Comparison of ENCODE assay signal across 1 cellular context in the genomic region with DNA sequence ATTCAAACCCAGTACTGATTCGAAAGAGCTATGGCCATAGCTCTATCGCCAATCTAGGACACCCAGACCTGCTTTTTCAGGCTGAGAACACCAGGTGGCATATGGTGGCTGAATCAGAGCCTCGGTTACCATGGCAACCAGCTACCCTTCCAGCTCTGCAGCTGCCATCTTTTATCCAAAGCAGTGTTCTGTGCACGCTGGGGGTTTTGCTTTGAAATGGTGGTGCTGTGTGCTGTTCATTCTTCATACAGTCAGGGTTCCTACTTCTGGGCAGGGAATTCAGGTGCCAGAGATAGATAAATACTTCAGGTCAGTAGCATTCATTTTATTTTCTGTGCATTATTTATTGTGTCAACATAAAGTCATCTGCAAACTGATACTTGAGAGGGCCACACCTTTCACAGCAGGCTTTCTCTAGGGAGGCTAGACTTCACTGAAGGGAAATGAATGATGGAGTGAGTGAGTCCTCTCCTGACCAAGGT.
A peak's percentile ranks its signal among the peaks of the same experiment; 100 is the strongest.
TF ChIP-seq lines count a peak whose summit lies in the region.

No MANE protein-coding gene starts in this region.

TF ChIP-seq in H1, 55 proteins besides CTCF, POLR2A, EP300 and RAD21:
- TF ChIP-seq CTBP2 (IDR thresholded peaks at IDR 0.05; ENCODE audit: borderline replicate concordance, insufficient read depth, insufficient read length, low read length) = no peak
- no peak for TF ChIP-seq BACH1 (IDR thresholded peaks at IDR 0.05; ENCODE audit: low read length)
- no peak for TF ChIP-seq E2F6 (IDR thresholded peaks at IDR 0.05)
- no peak for TF ChIP-seq KDM4A (IDR thresholded peaks at IDR 0.05; ENCODE audit: low read depth, low read length, severe bottlenecking)
- TF ChIP-seq SP2 (IDR thresholded peaks at IDR 0.05; ENCODE audit: low read length) = no peak
- no peak for TF ChIP-seq GTF2F1 (IDR thresholded peaks at IDR 0.05; ENCODE audit: borderline replicate concordance, low read depth, low read length)
- TF ChIP-seq MAFK (IDR thresholded peaks at IDR 0.05; ENCODE audit: low read depth, low read length) = no peak
- TF ChIP-seq SIRT6 (IDR thresholded peaks at IDR 0.05; ENCODE audit: low read length) = no peak
- no peak for TF ChIP-seq JUND (IDR thresholded peaks at IDR 0.05; ENCODE audit: low read length)
- TF ChIP-seq, protein P1, sequence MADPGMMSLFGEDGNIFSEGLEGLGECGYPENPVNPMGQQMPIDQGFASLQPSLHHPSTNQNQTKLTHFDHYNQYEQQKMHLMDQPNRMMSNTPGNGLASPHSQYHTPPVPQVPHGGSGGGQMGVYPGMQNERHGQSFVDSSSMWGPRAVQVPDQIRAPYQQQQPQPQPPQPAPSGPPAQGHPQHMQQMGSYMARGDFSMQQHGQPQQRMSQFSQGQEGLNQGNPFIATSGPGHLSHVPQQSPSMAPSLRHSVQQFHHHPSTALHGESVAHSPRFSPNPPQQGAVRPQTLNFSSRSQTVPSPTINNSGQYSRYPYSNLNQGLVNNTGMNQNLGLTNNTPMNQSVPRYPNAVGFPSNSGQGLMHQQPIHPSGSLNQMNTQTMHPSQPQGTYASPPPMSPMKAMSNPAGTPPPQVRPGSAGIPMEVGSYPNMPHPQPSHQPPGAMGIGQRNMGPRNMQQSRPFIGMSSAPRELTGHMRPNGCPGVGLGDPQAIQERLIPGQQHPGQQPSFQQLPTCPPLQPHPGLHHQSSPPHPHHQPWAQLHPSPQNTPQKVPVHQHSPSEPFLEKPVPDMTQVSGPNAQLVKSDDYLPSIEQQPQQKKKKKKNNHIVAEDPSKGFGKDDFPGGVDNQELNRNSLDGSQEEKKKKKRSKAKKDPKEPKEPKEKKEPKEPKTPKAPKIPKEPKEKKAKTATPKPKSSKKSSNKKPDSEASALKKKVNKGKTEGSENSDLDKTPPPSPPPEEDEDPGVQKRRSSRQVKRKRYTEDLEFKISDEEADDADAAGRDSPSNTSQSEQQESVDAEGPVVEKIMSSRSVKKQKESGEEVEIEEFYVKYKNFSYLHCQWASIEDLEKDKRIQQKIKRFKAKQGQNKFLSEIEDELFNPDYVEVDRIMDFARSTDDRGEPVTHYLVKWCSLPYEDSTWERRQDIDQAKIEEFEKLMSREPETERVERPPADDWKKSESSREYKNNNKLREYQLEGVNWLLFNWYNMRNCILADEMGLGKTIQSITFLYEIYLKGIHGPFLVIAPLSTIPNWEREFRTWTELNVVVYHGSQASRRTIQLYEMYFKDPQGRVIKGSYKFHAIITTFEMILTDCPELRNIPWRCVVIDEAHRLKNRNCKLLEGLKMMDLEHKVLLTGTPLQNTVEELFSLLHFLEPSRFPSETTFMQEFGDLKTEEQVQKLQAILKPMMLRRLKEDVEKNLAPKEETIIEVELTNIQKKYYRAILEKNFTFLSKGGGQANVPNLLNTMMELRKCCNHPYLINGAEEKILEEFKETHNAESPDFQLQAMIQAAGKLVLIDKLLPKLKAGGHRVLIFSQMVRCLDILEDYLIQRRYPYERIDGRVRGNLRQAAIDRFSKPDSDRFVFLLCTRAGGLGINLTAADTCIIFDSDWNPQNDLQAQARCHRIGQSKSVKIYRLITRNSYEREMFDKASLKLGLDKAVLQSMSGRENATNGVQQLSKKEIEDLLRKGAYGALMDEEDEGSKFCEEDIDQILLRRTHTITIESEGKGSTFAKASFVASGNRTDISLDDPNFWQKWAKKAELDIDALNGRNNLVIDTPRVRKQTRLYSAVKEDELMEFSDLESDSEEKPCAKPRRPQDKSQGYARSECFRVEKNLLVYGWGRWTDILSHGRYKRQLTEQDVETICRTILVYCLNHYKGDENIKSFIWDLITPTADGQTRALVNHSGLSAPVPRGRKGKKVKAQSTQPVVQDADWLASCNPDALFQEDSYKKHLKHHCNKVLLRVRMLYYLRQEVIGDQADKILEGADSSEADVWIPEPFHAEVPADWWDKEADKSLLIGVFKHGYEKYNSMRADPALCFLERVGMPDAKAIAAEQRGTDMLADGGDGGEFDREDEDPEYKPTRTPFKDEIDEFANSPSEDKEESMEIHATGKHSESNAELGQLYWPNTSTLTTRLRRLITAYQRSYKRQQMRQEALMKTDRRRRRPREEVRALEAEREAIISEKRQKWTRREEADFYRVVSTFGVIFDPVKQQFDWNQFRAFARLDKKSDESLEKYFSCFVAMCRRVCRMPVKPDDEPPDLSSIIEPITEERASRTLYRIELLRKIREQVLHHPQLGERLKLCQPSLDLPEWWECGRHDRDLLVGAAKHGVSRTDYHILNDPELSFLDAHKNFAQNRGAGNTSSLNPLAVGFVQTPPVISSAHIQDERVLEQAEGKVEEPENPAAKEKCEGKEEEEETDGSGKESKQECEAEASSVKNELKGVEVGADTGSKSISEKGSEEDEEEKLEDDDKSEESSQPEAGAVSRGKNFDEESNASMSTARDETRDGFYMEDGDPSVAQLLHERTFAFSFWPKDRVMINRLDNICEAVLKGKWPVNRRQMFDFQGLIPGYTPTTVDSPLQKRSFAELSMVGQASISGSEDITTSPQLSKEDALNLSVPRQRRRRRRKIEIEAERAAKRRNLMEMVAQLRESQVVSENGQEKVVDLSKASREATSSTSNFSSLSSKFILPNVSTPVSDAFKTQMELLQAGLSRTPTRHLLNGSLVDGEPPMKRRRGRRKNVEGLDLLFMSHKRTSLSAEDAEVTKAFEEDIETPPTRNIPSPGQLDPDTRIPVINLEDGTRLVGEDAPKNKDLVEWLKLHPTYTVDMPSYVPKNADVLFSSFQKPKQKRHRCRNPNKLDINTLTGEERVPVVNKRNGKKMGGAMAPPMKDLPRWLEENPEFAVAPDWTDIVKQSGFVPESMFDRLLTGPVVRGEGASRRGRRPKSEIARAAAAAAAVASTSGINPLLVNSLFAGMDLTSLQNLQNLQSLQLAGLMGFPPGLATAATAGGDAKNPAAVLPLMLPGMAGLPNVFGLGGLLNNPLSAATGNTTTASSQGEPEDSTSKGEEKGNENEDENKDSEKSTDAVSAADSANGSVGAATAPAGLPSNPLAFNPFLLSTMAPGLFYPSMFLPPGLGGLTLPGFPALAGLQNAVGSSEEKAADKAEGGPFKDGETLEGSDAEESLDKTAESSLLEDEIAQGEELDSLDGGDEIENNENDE (IDR thresholded peaks at IDR 0.05; ENCODE audit: insufficient replicate concordance, low read length) = no peak
- TF ChIP-seq EZH2 (IDR thresholded peaks at IDR 0.05; ENCODE audit: low read depth, low read length, severe bottlenecking) = no peak
- TF ChIP-seq YY1 (IDR thresholded peaks at IDR 0.05; ENCODE audit: low read depth, low read length) = peak; percentile 96
- no peak for TF ChIP-seq FOSL1 (IDR thresholded peaks at IDR 0.05; ENCODE audit: insufficient read depth, low read depth, low read length)
- peak; percentile 82 for TF ChIP-seq RFX5 (IDR thresholded peaks at IDR 0.05; ENCODE audit: borderline replicate concordance, low read depth, low read length)
- no peak for TF ChIP-seq BCL11A (IDR thresholded peaks at IDR 0.05; ENCODE audit: low read depth in 2 of 2, low read length in 2 of 2)
- TF ChIP-seq MAX (IDR thresholded peaks at IDR 0.05) = no peak
- TF ChIP-seq KDM1A (IDR thresholded peaks at IDR 0.05; ENCODE audit: borderline replicate concordance, low read length) = peak; percentile 18; the same call in 1 of the 2 replicates
- 0 out of 2 replicates have a peak, but pooled peaks have one; percentile 48 for TF ChIP-seq TCF12 (IDR thresholded peaks at IDR 0.05; ENCODE audit: low read depth, low read length)
- no peak for TF ChIP-seq PHF8 (conservative IDR thresholded peaks at IDR 0.05; ENCODE audit: low read depth, low read length)
- TF ChIP-seq RXRA (IDR thresholded peaks at IDR 0.05; ENCODE audit: insufficient read depth, low read depth, low read length) = no peak
- TF ChIP-seq SP4 (IDR thresholded peaks at IDR 0.05; ENCODE audit: low read length) = no peak
- no peak for TF ChIP-seq ASH2L (IDR thresholded peaks at IDR 0.05; ENCODE audit: low read length)
- no peak for TF ChIP-seq HDAC2 (IDR thresholded peaks at IDR 0.05; ENCODE audit: borderline replicate concordance in 1 of 2, low read depth in 2 of 2, low read length in 2 of 2)
- TF ChIP-seq SAP30 (IDR thresholded peaks at IDR 0.05; ENCODE audit: insufficient read depth, insufficient replicate concordance, low read length) = no peak
- TF ChIP-seq CHD2 (IDR thresholded peaks at IDR 0.05; ENCODE audit: low read length) = no peak
